In genomic region chr11:1682225-1682901, GRCh38 we compare ENCODE assay signal across 2 cellular contexts.
TF ChIP-seq lines count a peak whose summit lies in the region.

No MANE protein-coding gene starts in this region.

TF ChIP-seq in HepG2, 621 proteins besides CTCF, POLR2A, EP300 and RAD21 (continues in another document):
- TF ChIP-seq ZNF646 (CRISPR knock-in tag; IDR thresholded peaks at IDR 0.05), result 0 out of 2 replicates have a peak, but pooled peaks have one; percentile 37
- TF ChIP-seq TEAD3 (CRISPR knock-in tag; optimal IDR thresholded peaks at IDR 0.05; ENCODE audit: borderline replicate concordance), result peak; percentile 84
- TF ChIP-seq NFAT5 (CRISPR knock-in tag; IDR thresholded peaks at IDR 0.05), result no peak
- no peak for TF ChIP-seq SAFB2 (CRISPR knock-in tag; IDR thresholded peaks at IDR 0.05; ENCODE audit: borderline replicate concordance, low read depth)
- TF ChIP-seq ZNF441 (CRISPR knock-in tag; IDR thresholded peaks at IDR 0.05; ENCODE audit: borderline replicate concordance), result 0 out of 2 replicates have a peak, but pooled peaks have one; percentile 13
- no peak for TF ChIP-seq ASH2L (IDR thresholded peaks at IDR 0.05; ENCODE audit: insufficient read length, low read depth, low read length)
- no peak for TF ChIP-seq IRX3 (CRISPR knock-in tag; IDR thresholded peaks at IDR 0.05; ENCODE audit: borderline replicate concordance, low read depth)
- TF ChIP-seq TSC22D2 (CRISPR knock-in tag; IDR thresholded peaks at IDR 0.05; ENCODE audit: borderline replicate concordance), result no peak
- TF ChIP-seq ELF1 (CRISPR knock-in tag; IDR thresholded peaks at IDR 0.05), result no peak

TF ChIP-seq in GM12891, 5 proteins besides CTCF, POLR2A, EP300 and RAD21 (continued from another document):
- no peak for TF ChIP-seq POU2F2 (IDR thresholded peaks at IDR 0.05; ENCODE audit: low read depth, low read length)
- TF ChIP-seq POLR2AphosphoS5 (IDR thresholded peaks at IDR 0.05; ENCODE audit: low read depth, low read length), result no peak
